Comparison of ENCODE assay signal across 8 cellular contexts in the genomic region with DNA sequence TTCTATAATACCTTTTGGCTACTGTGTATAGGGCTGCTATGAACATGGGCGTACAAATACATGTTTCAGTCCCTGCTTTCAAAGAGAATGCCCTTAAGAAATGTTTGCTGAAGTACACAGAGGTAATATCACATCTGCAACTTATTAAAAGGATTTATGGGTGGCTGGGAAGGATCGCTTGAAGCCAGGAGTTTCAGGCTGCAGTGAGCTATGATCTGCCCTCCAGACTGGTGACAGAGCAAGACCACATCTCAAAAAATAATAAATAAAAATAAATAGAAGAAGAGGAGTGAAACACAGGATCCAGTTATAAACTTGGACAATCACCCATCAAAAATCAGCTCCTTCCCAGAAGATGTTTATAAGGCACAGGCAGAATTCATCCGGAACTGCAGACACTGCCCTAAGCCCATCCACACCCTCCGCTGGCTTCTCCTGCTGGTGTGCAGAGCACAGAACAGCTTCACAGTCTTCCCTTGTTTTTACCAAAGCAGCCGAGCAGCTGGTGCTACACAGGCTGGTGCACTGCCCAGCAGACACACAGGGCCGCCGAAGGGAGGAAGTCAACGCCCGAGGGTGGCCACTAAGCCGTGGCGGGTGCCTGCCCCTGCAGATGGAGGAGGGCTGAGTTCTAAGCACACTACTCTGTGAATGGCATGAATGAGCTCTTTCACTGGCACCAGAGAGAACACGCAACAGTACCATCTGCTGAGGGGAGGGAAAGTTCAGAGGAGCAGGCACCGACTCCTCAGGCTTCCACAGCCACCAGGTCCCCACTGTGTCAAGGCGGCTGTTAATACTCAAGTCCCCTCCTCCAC. TPM values are rescaled to one million over a fixed set of nuclear protein-coding genes. Genes with fewer than 3 reads are reported as not detected.
A peak's percentile ranks its signal among the peaks of the same experiment; 100 is the strongest.
DNase-seq lines count a peak whose midpoint lies in the region; TF ChIP-seq lines count a peak whose summit lies in the region.

No MANE protein-coding gene starts in this region.

- H3K9me3 ChIP-seq in Peyer's patch, result no peaks in the 10 kb centered on the region
- H3K9me3 ChIP-seq in endodermal cell (ENCODE audit: control insufficient read depth, low read length), result no peaks in the 10 kb centered on the region

- no peaks in the 10 kb centered on the region for H3K36me3 ChIP-seq in Peyer's patch
- no peaks in the 10 kb centered on the region for H3K36me3 ChIP-seq in endodermal cell (ENCODE audit: control insufficient read depth, insufficient read depth, low read length)

- peak overlapping the region in 1 of 4 donors; percentile 60 for H3K27ac ChIP-seq in Peyer's patch
- H3K27ac ChIP-seq in endodermal cell (ENCODE audit: low read depth, low read length), result peak overlapping the region; percentile 42

- intact Hi-C loops in activated CD4-positive, alpha-beta T cell treated with anti-CD3 and anti-CD28 coated beads, Interleukin-2, amount 10 ng/mL, durations not matched to agents 24 days and 14 days (cut with micrococcal nuclease), result no loop called here

- H3K27me3 ChIP-seq in Peyer's patch (no peaks in the 10 kb centered on the region), endodermal cell (ENCODE audit: control insufficient read depth, insufficient read depth, low read length, poor library complexity, severe bottlenecking) (no peaks in the 10 kb centered on the region)

- H3K9ac ChIP-seq in endodermal cell (ENCODE audit: extremely low read depth, low read length, poor library complexity, severe bottlenecking), result no peak overlapping the region

- peak in 1 of 6 experiments; percentile 4 for TF ChIP-seq CTCF in Peyer's patch (IDR thresholded peaks at IDR 0.05)
- no peak for TF ChIP-seq CTCF in endodermal cell (conservative IDR thresholded peaks at IDR 0.05)
- no peak for TF ChIP-seq CTCF in neural crest cell (conservative IDR thresholded peaks at IDR 0.05)

- H3K4me3 Mint-ChIP-seq in activated CD4-positive, alpha-beta T cell treated with anti-CD3 and anti-CD28 coated beads, Interleukin-2, amount 10 ng/mL, durations not matched to agents 24 days and 14 days, result peak overlapping the region; percentile 43
- no peak overlapping the region for H3K4me3 Mint-ChIP-seq in endodermal cell
- H3K4me3 Mint-ChIP-seq in neural crest cell, result peak overlapping the region; percentile 58

- H3K4me1 Mint-ChIP-seq in activated CD4-positive, alpha-beta T cell treated with anti-CD3 and anti-CD28 coated beads, Interleukin-2, amount 10 ng/mL, durations not matched to agents 24 days and 14 days, result peaks cover 84% of the 10 kb centered on the region
- H3K4me1 Mint-ChIP-seq in endodermal cell (peaks cover 72% of the 10 kb centered on the region), neural crest cell (peaks cover 77% of the 10 kb centered on the region)

- no peaks in the 10 kb centered on the region for H3K27me3 Mint-ChIP-seq in activated CD4-positive, alpha-beta T cell treated with anti-CD3 and anti-CD28 coated beads, Interleukin-2, amount 10 ng/mL, durations not matched to agents 24 days and 14 days
- H3K27me3 Mint-ChIP-seq in endodermal cell (ENCODE audit: insufficient read depth) (no peaks in the 10 kb centered on the region), neural crest cell (ENCODE audit: low read depth) (no peaks in the 10 kb centered on the region)

- TF ChIP-seq POLR2A in Peyer's patch (IDR thresholded peaks at IDR 0.05), result no peak

- peaks cover 4% of the 10 kb centered on the region for H3K36me3 Mint-ChIP-seq in activated CD4-positive, alpha-beta T cell treated with anti-CD3 and anti-CD28 coated beads, Interleukin-2, amount 10 ng/mL, durations not matched to agents 24 days and 14 days (ENCODE audit: low read depth)
- H3K36me3 Mint-ChIP-seq in endodermal cell (ENCODE audit: low read depth) (no peaks in the 10 kb centered on the region), neural crest cell (ENCODE audit: low read depth) (no peaks in the 10 kb centered on the region)

- WGBS in endodermal cell (ENCODE audit: insufficient coverage in 1 of 2, insufficient read length in 1 of 2), 2 experiments, result 88 to 95% methylated on average over 6 to 14 of the region's 14 CpGs

- H3K9me3 Mint-ChIP-seq in activated CD4-positive, alpha-beta T cell treated with anti-CD3 and anti-CD28 coated beads, Interleukin-2, amount 10 ng/mL, durations not matched to agents 24 days and 14 days, result no peaks in the 10 kb centered on the region
- H3K9me3 Mint-ChIP-seq in endodermal cell (no peaks in the 10 kb centered on the region), neural crest cell (no peaks in the 10 kb centered on the region)

- H3K4me3 ChIP-seq in Peyer's patch (no peak overlapping the region), endodermal cell (ENCODE audit: low read length) (no peak overlapping the region)

- DNase-seq in activated CD4-positive, alpha-beta T cell treated with anti-CD3 and anti-CD28 coated beads, Interleukin-2, amount 10 ng/mL, durations not matched to agents 24 days and 14 days, result no peak
- no peak for DNase-seq in activated CD4-positive, alpha-beta T cell treated with anti-CD3 and anti-CD28 coated beads for 48 hours
- peak in 2 of 3 donors; percentile 78 to 81 for DNase-seq in Peyer's patch
- DNase-seq in endodermal cell, result no peak
- peak; percentile 47 for DNase-seq in neural crest cell (ENCODE audit: low read depth, low spot score)
- no peak for DNase-seq in T-helper 9 cell
- DNase-seq in DMS79 (lab: John Stamatoyannopoulos, UW), result no peak
- no peak for DNase-seq in NK-92 treated with Interleukin-12 subunit alpha and Interleukin-12 subunit beta, amount 100 ng/mL, for 24 hours (lab: John Stamatoyannopoulos, UW)

- H3K4me1 ChIP-seq in Peyer's patch, result peaks cover 0 to 83% (median 52%) of the 10 kb centered on the region in 4 donors
- peaks cover 18% of the 10 kb centered on the region for H3K4me1 ChIP-seq in endodermal cell (ENCODE audit: control insufficient read depth, insufficient read depth, low read length)

- H3K27ac Mint-ChIP-seq in activated CD4-positive, alpha-beta T cell treated with anti-CD3 and anti-CD28 coated beads, Interleukin-2, amount 10 ng/mL, durations not matched to agents 24 days and 14 days, result peak overlapping the region; percentile 60
- H3K27ac Mint-ChIP-seq in endodermal cell (peak overlapping the region; percentile 80), neural crest cell (ENCODE audit: unreplicated experiment) (peak overlapping the region; percentile 87)

RNA-seq across cellular contexts. Expression of a gene that starts 44.0 kb away (rescaled TPM):
- 109 TPM in 2 replicates for total RNA-seq in activated CD4-positive, alpha-beta T cell treated with anti-CD3 and anti-CD28 coated beads, Interleukin-2, amount 10 ng/mL, durations not matched to agents 24 days and 14 days
- total RNA-seq in Peyer's patch (100 to 1,000 TPM in 1 of 4 donors, 10 to 100 TPM in 3; 51.0 to 148 (median 77.5) TPM), endodermal cell (100 to 1,000 TPM; 149 to 156 TPM), neural crest cell (152 and 158 TPM in 2 replicates)
- 79.3 TPM for polyA plus RNA-seq in endodermal cell (2013, experiment 1 of 2)
- polyA plus RNA-seq in endodermal cell (2013, experiment 2 of 2), result 80.9 TPM

RNA-seq across cellular contexts. Expression of a gene that starts 56.1 kb away (rescaled TPM):
- total RNA-seq in activated CD4-positive, alpha-beta T cell treated with anti-CD3 and anti-CD28 coated beads, Interleukin-2, amount 10 ng/mL, durations not matched to agents 24 days and 14 days, result 0.09 and 0.16 TPM in 2 replicates
- total RNA-seq in Peyer's patch (not detected), endodermal cell (10 to 100 TPM; 14.5 to 18.7 TPM), neural crest cell (1.0 and 1.1 TPM in 2 replicates)
- polyA plus RNA-seq in endodermal cell (2013, experiment 1 of 2), result 5.4 TPM
- 4.5 TPM for polyA plus RNA-seq in endodermal cell (2013, experiment 2 of 2)

Comparison
In these comparisons a context has a peak if more than half of its experiments do, and no peak if none do; other contexts are left out.
1. DNase-seq: peak in Peyer's patch (2 of 3) and neural crest cell (single experiment); none in activated CD4-positive, alpha-beta T cell treated with anti-CD3 and anti-CD28 coated beads, Interleukin-2, amount 10 ng/mL, durations not matched to agents 24 days and 14 days (single experiment), activated CD4-positive, alpha-beta T cell treated with anti-CD3 and anti-CD28 coated beads for 48 hours (single experiment), endodermal cell (single experiment), T-helper 9 cell (single experiment), DMS79 (single experiment) and NK-92 treated with Interleukin-12 subunit alpha and Interleukin-12 subunit beta, amount 100 ng/mL, for 24 hours (single experiment).
2. Peak in every context shown above with its lines, with median percentiles within 50 percentile points of each other: H3K27ac Mint-ChIP-seq.